Comparison of ENCODE assay signal across 10 cellular contexts in the genomic region with DNA sequence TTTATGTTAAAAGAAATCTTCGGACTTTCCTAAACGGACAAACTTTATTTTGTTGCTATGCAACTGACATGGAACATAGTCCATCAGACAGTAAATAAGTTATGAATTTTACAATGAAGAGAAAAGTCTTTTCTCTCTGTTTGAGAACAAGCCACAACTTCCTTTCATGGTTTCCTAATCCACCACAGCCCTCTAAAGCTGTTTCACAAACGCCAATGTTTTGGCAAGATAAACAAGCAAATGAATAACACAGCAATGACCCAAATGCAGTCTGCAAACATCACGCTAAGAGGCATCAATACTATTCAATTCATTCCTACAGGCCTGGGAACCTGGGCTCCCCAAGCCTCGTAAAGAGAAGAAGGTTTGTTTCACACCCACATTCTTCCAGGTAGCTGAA.
DNase-seq lines count a peak whose midpoint lies in the region; ATAC-seq and TF ChIP-seq lines count a peak whose summit lies in the region.
"Had no signal": no experiment of that assay in that cellular context is flagged by ENCODE, and none has a peak within 500 bp of the region (broad histone marks: within the 10 kb centered on the region; RNA-seq: fewer than 3 reads in every experiment).

No MANE protein-coding gene starts in this region.

- peaks cover 13% of the 10 kb centered on the region for H3K4me1 Mint-ChIP-seq in CD14-positive monocyte
- H3K4me1 Mint-ChIP-seq in activated naive CD8-positive, alpha-beta T cell treated with anti-CD3 and anti-CD28 coated beads for 36 hours, result no peaks in the 10 kb centered on the region

- ATAC-seq in GM21528 (IDR thresholded peaks at IDR 0.05; ENCODE audit: low FRiP score, unreplicated experiment), result peak; percentile 88

- H3K4me3 Mint-ChIP-seq in CD14-positive monocyte, result peak overlapping the region in 1 of 2 donors; percentile 63
- no peak overlapping the region for H3K4me3 Mint-ChIP-seq in activated naive CD8-positive, alpha-beta T cell treated with anti-CD3 and anti-CD28 coated beads for 36 hours

- H3K27me3 Mint-ChIP-seq in CD14-positive monocyte (ENCODE audit: low read depth in 3 of 3), result no peaks in the 10 kb centered on the region
- H3K27me3 Mint-ChIP-seq in activated naive CD8-positive, alpha-beta T cell treated with anti-CD3 and anti-CD28 coated beads for 36 hours, result peaks cover 4% of the 10 kb centered on the region

- peak overlapping the region in 4 of 7 donors; percentile 25 to 57 (median 38) for H3K27ac Mint-ChIP-seq in CD14-positive monocyte
- H3K27ac Mint-ChIP-seq in activated naive CD8-positive, alpha-beta T cell treated with anti-CD3 and anti-CD28 coated beads for 36 hours, result no peak overlapping the region

- DNase-seq in CD14-positive monocyte (ENCODE audit: low spot score) (no peak), LHCN-M2 (ENCODE audit: low read depth) (peak; percentile 49), fibroblast of gingiva (ENCODE audit: low read depth) (peak; percentile 77), NCI-H1436 (lab: John Stamatoyannopoulos, UW) (no peak), nucleus accumbens (lab: John Stamatoyannopoulos, UW) (no peak), retina (no peak)
- DNase-seq in activated naive CD8-positive, alpha-beta T cell treated with anti-CD3 and anti-CD28 coated beads for 36 hours, result no peak
- DNase-seq: mesendoderm, SK-N-SH had no signal

- intact Hi-C loops in CD14-positive monocyte (cut with micrococcal nuclease), result no loop called here

- H3K9me3 Mint-ChIP-seq in CD14-positive monocyte, result no peaks in the 10 kb centered on the region
- no peaks in the 10 kb centered on the region for H3K9me3 Mint-ChIP-seq in activated naive CD8-positive, alpha-beta T cell treated with anti-CD3 and anti-CD28 coated beads for 36 hours

- no peak for TF ChIP-seq CTCF in CD14-positive monocyte (IDR thresholded peaks at IDR 0.05)

- H3K36me3 Mint-ChIP-seq in CD14-positive monocyte, result no peaks in the 10 kb centered on the region
- no peaks in the 10 kb centered on the region for H3K36me3 Mint-ChIP-seq in activated naive CD8-positive, alpha-beta T cell treated with anti-CD3 and anti-CD28 coated beads for 36 hours

Comparison
In these comparisons a context has a peak if more than half of its experiments do, and no peak if none do; other contexts are left out.
1. DNase-seq: peak in LHCN-M2 (single experiment) and fibroblast of gingiva (single experiment); none in CD14-positive monocyte (single experiment), NCI-H1436 (single experiment), nucleus accumbens (0 of 56), retina (single experiment) and activated naive CD8-positive, alpha-beta T cell treated with anti-CD3 and anti-CD28 coated beads for 36 hours (single experiment).